35 cellular contexts compared by ENCODE assay signal in the genomic region with DNA sequence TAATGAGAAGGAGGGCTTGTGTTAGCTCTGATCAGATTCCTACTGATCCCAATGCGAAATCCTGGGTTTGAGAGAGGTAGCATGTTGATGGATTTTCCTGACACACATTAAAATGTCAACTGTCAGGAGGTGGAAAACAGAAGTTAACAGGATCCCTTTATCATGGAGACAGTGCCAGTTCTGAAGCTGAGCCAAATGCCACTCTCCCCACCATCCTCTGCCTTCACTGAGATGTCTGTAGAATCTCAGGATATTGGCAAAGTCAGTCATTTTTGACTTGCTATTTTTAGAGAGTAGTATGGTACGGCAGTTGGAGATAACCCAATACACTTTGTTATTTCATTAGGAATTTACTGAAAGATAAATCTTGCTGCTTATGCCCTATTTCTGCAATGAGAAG.
"Had no signal": no experiment of that assay in that cellular context is flagged by ENCODE, and none has a peak within 500 bp of the region (broad histone marks: within the 10 kb centered on the region; RNA-seq: fewer than 3 reads in every experiment).

No MANE protein-coding gene starts in this region.

- ATAC-seq: activated CD8-positive, alpha-beta T cell treated with anti-CD3 and anti-CD28 coated beads for 36 hours; activated naive CD4-positive, alpha-beta T cell treated with anti-CD3 and anti-CD28 coated beads, Interleukin-2, amount 50 U/mL, for 72 hours; activated T-cell treated with anti-CD3 and anti-CD28 coated beads, Interleukin-2, amount 50 U/mL, for 4 hours; activated T-cell treated with anti-CD3 and anti-CD28 coated beads, Interleukin-2, amount 50 U/mL, for 72 hours; activated T-helper 17 cell treated with anti-CD3 and anti-CD28 coated beads, Interleukin-2, amount 50 U/mL, for 72 hours; body of pancreas had no signal

- H3K4me1 Mint-ChIP-seq: activated B cell treated with CpG ODN at 0.5 μM for 24 hours; activated CD4-positive, alpha-beta T cell treated with anti-CD3 and anti-CD28 coated beads, Interleukin-2, amount 10 ng/mL, durations not matched to agents 24 days and 14 days; activated naive CD8-positive, alpha-beta T cell treated with anti-CD3 and anti-CD28 coated beads for 36 hours; activated T-helper 17 cell treated with anti-CD3 and anti-CD28 coated beads, Interleukin-2, amount 50 U/mL, for 72 hours had no signal

- H3K27me3 Mint-ChIP-seq: activated B cell treated with CpG ODN at 0.5 μM for 24 hours; activated CD4-positive, alpha-beta memory T cell treated with anti-CD3 and anti-CD28 coated beads for 36 hours; activated CD4-positive, alpha-beta T cell treated with anti-CD3 and anti-CD28 coated beads, Interleukin-2, amount 10 ng/mL, durations not matched to agents 24 days and 14 days; activated CD8-positive, alpha-beta T cell treated with anti-CD3 and anti-CD28 coated beads for 36 hours; activated naive CD8-positive, alpha-beta T cell treated with anti-CD3 and anti-CD28 coated beads for 36 hours; activated T-helper 17 cell treated with anti-CD3 and anti-CD28 coated beads, Interleukin-2, amount 50 U/mL, for 72 hours had no signal

- DNase-seq: activated B cell treated with CpG ODN at 0.5 μM for 24 hours; activated CD4-positive, alpha-beta memory T cell treated with anti-CD3 and anti-CD28 coated beads for 36 hours; activated CD4-positive, alpha-beta T cell treated with anti-CD3 and anti-CD28 coated beads for 4 hours; activated CD4-positive, alpha-beta T cell treated with anti-CD3 and anti-CD28 coated beads, Interleukin-2, amount 10 ng/mL, durations not matched to agents 24 days and 14 days; activated CD4-positive, alpha-beta T cell treated with anti-CD3 and anti-CD28 coated beads, Interleukin-2, amount 50 U/mL, for 1 hour; activated CD4-positive, alpha-beta T cell treated with anti-CD3 and anti-CD28 coated beads, Interleukin-2, amount 50 U/mL, for 4 hours; activated CD4-positive, CD25-positive, alpha-beta regulatory T cell treated with anti-CD3 and anti-CD28 coated beads, Interleukin-2, amount 50 U/mL, for 72 hours; activated CD8-positive, alpha-beta memory T cell treated with anti-CD3 and anti-CD28 coated beads, Interleukin-2, amount 50 U/mL, for 4 hours; activated CD8-positive, alpha-beta T cell treated with anti-CD3 and anti-CD28 coated beads for 36 hours; activated effector memory CD4-positive, alpha-beta T cell treated with anti-CD3 and anti-CD28 coated beads, Interleukin-2, amount 50 U/mL, for 16 hours; activated gamma-delta T cell treated with Interleukin-2 at 50 U/mL for 16 hours; activated naive CD4-positive, alpha-beta T cell; activated naive CD4-positive, alpha-beta T cell treated with anti-CD3 and anti-CD28 coated beads for 36 hours; activated naive CD4-positive, alpha-beta T cell treated with anti-CD3 and anti-CD28 coated beads, Interleukin-2, amount 50 U/mL, for 16 hours; activated naive CD8-positive, alpha-beta T cell treated with anti-CD3 and anti-CD28 coated beads for 36 hours; activated T-cell treated with anti-CD3 and anti-CD28 coated beads for 4 hours; activated T-cell treated with anti-CD3 and anti-CD28 coated beads, Interleukin-2, amount 50 U/mL, for 1 hour; activated T-cell treated with anti-CD3 and anti-CD28 coated beads, Interleukin-2, amount 50 U/mL, for 4 hours; activated T-cell treated with anti-CD3 and anti-CD28 coated beads, Interleukin-2, amount 50 U/mL, for 72 hours; adrenal gland; amniotic stem cell; aorta; body of pancreas; brain microvascular endothelial cell; central memory CD4-positive, alpha-beta T cell; T-helper 1 cell; T-helper 2 cell; T-helper 9 cell had no signal

- H3K27me3 ChIP-seq: adrenal gland, body of pancreas, brain microvascular endothelial cell, breast epithelium had no signal

- H3K36me3 ChIP-seq: adrenal gland, brain microvascular endothelial cell, breast epithelium had no signal

- H3K27ac ChIP-seq: adrenal gland, body of pancreas, brain microvascular endothelial cell, breast epithelium, VCaP had no signal

- H3K9me3 ChIP-seq: adrenal gland, body of pancreas, breast epithelium had no signal

- H3K36me3 Mint-ChIP-seq: activated CD4-positive, alpha-beta memory T cell treated with anti-CD3 and anti-CD28 coated beads for 36 hours; activated naive CD4-positive, alpha-beta T cell treated with anti-CD3 and anti-CD28 coated beads, Interleukin-2, amount 50 U/mL, for 72 hours; activated naive CD8-positive, alpha-beta T cell treated with anti-CD3 and anti-CD28 coated beads for 36 hours had no signal

- H3K4me3 Mint-ChIP-seq: activated B cell treated with CpG ODN at 0.5 μM for 24 hours; activated CD4-positive, alpha-beta memory T cell treated with anti-CD3 and anti-CD28 coated beads for 36 hours; activated CD4-positive, alpha-beta T cell treated with anti-CD3 and anti-CD28 coated beads, Interleukin-2, amount 10 ng/mL, durations not matched to agents 24 days and 14 days; activated CD8-positive, alpha-beta T cell treated with anti-CD3 and anti-CD28 coated beads for 36 hours; activated naive CD4-positive, alpha-beta T cell treated with anti-CD3 and anti-CD28 coated beads for 36 hours; activated naive CD8-positive, alpha-beta T cell treated with anti-CD3 and anti-CD28 coated beads for 36 hours; activated T-cell treated with anti-CD3 and anti-CD28 coated beads, Interleukin-2, amount 50 U/mL, for 4 hours; activated T-cell treated with anti-CD3 and anti-CD28 coated beads, Interleukin-2, amount 50 U/mL, for 72 hours; activated T-helper 1 cell treated with anti-CD3 and anti-CD28 coated beads, Interleukin-12 subunit alpha, Interleukin-12 subunit beta, Interleukin-2, Interleukin-4 antibody, amounts not matched to agents 30 ng/mL and 10 ng/mL and 1 ng/mL, durations not matched to agents 14 hours and 24 hours and 36 hours; activated T-helper 17 cell treated with anti-CD3 and anti-CD28 coated beads, Interleukin-2, amount 50 U/mL, for 72 hours; T-helper 1 cell treated with Interleukin-12 subunit alpha and Interleukin-12 subunit beta and Interleukin-4 antibody, amounts not matched to agents 30 μg/mL and 1 μg/mL, for 36 hours; T-helper 2 cell treated with Interferon-gamma antibody and Interleukin-4, amounts not matched to agents 5 μg/mL and 100 μg/mL, for 36 hours had no signal

- H3K4me1 ChIP-seq: adrenal gland, body of pancreas, breast epithelium had no signal

- H3K27ac Mint-ChIP-seq: activated B cell treated with CpG ODN at 0.5 μM for 24 hours; activated CD4-positive, alpha-beta memory T cell treated with anti-CD3 and anti-CD28 coated beads for 36 hours; activated CD4-positive, alpha-beta T cell treated with anti-CD3 and anti-CD28 coated beads, Interleukin-2, amount 10 ng/mL, durations not matched to agents 24 days and 14 days; activated CD8-positive, alpha-beta T cell treated with anti-CD3 and anti-CD28 coated beads for 36 hours; activated naive CD4-positive, alpha-beta T cell treated with anti-CD3 and anti-CD28 coated beads for 36 hours; activated naive CD4-positive, alpha-beta T cell treated with anti-CD3 and anti-CD28 coated beads, Interleukin-2, amount 50 U/mL, for 72 hours; activated naive CD8-positive, alpha-beta T cell treated with anti-CD3 and anti-CD28 coated beads for 36 hours; activated T-cell treated with anti-CD3 and anti-CD28 coated beads, Interleukin-2, amount 50 U/mL, for 72 hours; activated T-helper 1 cell treated with anti-CD3 and anti-CD28 coated beads, Interleukin-12 subunit alpha, Interleukin-12 subunit beta, Interleukin-2, Interleukin-4 antibody, amounts not matched to agents 30 ng/mL and 10 ng/mL and 1 ng/mL, durations not matched to agents 14 hours and 24 hours and 36 hours; activated T-helper 17 cell treated with anti-CD3 and anti-CD28 coated beads, Interleukin-2, amount 50 U/mL, for 72 hours; T-helper 1 cell treated with Interleukin-12 subunit alpha and Interleukin-12 subunit beta and Interleukin-4 antibody, amounts not matched to agents 30 μg/mL and 1 μg/mL, for 36 hours; T-helper 2 cell treated with Interferon-gamma antibody and Interleukin-4, amounts not matched to agents 5 μg/mL and 100 μg/mL, for 36 hours had no signal

- H3K4me3 ChIP-seq: adrenal gland, body of pancreas, breast epithelium had no signal
